ENCODE assay signal across 22 cellular contexts in the genomic region with DNA sequence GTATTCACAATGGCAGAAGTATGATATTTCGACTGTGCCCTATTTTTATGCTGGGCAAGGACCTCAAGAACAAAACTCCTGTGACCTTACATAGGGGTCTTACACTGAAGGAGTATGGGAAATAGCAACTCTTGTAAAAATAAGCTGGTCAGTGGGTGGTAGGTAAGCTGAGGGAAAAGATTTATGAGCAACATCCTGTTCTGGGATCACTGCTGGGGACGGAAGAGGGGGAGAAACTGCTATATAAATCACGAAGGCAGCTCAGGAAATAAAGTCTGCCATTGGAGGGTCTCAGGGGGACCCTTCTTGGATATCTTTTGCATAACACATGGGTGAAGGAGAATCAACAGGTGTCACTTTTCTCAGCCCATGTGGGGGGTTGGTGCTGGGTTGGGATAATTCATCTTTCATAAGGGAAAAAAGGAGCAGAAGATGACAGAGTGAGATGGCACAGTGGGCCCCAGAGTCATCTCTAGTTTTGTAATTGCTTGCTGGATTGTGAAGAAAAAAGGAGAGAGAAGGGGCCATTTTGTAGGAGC. TPM values are rescaled to one million over a fixed set of nuclear protein-coding genes. Genes with fewer than 3 reads are reported as not detected.
DNase-seq lines count a peak whose midpoint lies in the region; ATAC-seq, FAIRE-seq and TF ChIP-seq lines count a peak whose summit lies in the region.
"Had no signal": no experiment of that assay in that cellular context is flagged by ENCODE, and none has a peak within 500 bp of the region (broad histone marks: within the 10 kb centered on the region; RNA-seq: fewer than 3 reads in every experiment).

No MANE protein-coding gene starts in this region.

- POLR2A ChIA-PET in HEK293 (lab: Yijun Ruan, JAX) (no interaction called here), endothelial cell of umbilical vein (lab: Charles Lee) (interaction anchor here (1.0 kb wide), 1 partner anchor 38 kb away, joined by 3 read pairs; no protein-coding TSS in a partner anchor)

- TF ChIP-seq POLR2A in endothelial cell of umbilical vein (IDR thresholded peaks at IDR 0.05; ENCODE audit: low read depth, low read length) (no peak), transverse colon (IDR thresholded peaks at IDR 0.05) (no peak)

- no peak overlapping the region; the same call in 1 of the 2 replicates for H3K27ac ChIP-seq in HEK293 (ENCODE audit: extremely low read depth, low read depth, low read length)
- H3K27ac ChIP-seq in VCaP = peak overlapping the region; percentile 82
- peak overlapping the region; percentile 38 for H3K27ac ChIP-seq in endothelial cell of umbilical vein (ENCODE audit: insufficient read depth, low read depth, low read length)
- H3K27ac ChIP-seq in transverse colon = no peak overlapping the region
- H3K27ac ChIP-seq: Peyer's patch had no signal

- peak; percentile 44 for FAIRE-seq in endothelial cell of umbilical vein (lab: Jason Lieb, UNC)
- FAIRE-seq: GM18507 had no signal

- dilution Hi-C loops in endothelial cell of umbilical vein (cut with MboI; ENCODE audit: extremely low pct_ligation_motif_present, low sequenced_read_pairs) = no loop called here

- CTCF ChIA-PET in HEK293 (lab: Yijun Ruan, JAX) = no interaction called here
- CTCF ChIA-PET in endothelial cell of umbilical vein (lab: Charles Lee) = interaction anchor here (0.6 to 2.0 kb wide), 4 partner anchors 15 to 125 kb away, joined by 3 to 5 read pairs (median 4); a partner anchor contains a TSS

- H3K9me1 ChIP-seq in endothelial cell of umbilical vein (replicated peaks; ENCODE audit: control insufficient read depth, extremely low read depth, insufficient read depth, low read length) = no peaks in the 10 kb centered on the region

- DNase-seq in endothelial cell of umbilical vein (ENCODE audit: low read depth, low spot score) = peak; percentile 58
- no peak for DNase-seq in transverse colon
- no peak for DNase-seq in left colon
- DNase-seq in NCI-H1436 (lab: John Stamatoyannopoulos, UW) = no peak
- DNase-seq: CD4-positive, CD25-positive, alpha-beta regulatory T cell; COR-L47; EL; KG1; NCI-H1436 treated with DMSO at 0.1 percent for 48 hours; NCI-H2029; NCI-H2171 treated with DMSO at 0.1 percent for 48 hours; NCI-H446 treated with DMSO at 0.1 percent for 48 hours; NCI-H69; Peyer's patch; SW 1271 had no signal

- no peak overlapping the region for H3K9ac ChIP-seq in endothelial cell of umbilical vein (replicated peaks; ENCODE audit: extremely low read depth, insufficient read depth, low read length)

- 77 to 100% methylated on average over 1 to 3 of the region's 3 CpGs for WGBS in transverse colon (ENCODE audit: low coverage in 1 of 2), 2 donors

- H3K27me3 ChIP-seq in endothelial cell of umbilical vein (ENCODE audit: control insufficient read depth in 2 of 2, insufficient read depth in 2 of 2, low read length in 2 of 2) = no peaks in the 10 kb centered on the region
- no peaks in the 10 kb centered on the region for H3K27me3 ChIP-seq in transverse colon
- H3K27me3 ChIP-seq: Peyer's patch had no signal

- peak overlapping the region; percentile 51 for H3K4me2 ChIP-seq in endothelial cell of umbilical vein (ENCODE audit: insufficient read depth, low read length)
- H3K4me2 ChIP-seq: GM23338 had no signal

- ATAC-seq in left colon = no peak
- no peak for ATAC-seq in HG03439 (IDR thresholded peaks at IDR 0.05; ENCODE audit: unreplicated experiment)
- ATAC-seq: GM23338, HCT116, Right ventricle myocardium inferior had no signal

- intact Hi-C loops in endothelial cell of umbilical vein (cut with micrococcal nuclease) (no loop called here), transverse colon (cut with DNase I; ENCODE audit: low total_unique reads) (no loop called here), left colon (cut with DNase I, micrococcal nuclease) (no loop called here)

- no peak for TF ChIP-seq EP300 in transverse colon (IDR thresholded peaks at IDR 0.05; ENCODE audit: low read depth)

- H3K36me3 ChIP-seq in HEK293 (ENCODE audit: control insufficient read depth in 2 of 2, insufficient read depth in 1 of 2, low read length in 2 of 2) (no peaks in the 10 kb centered on the region), endothelial cell of umbilical vein (ENCODE audit: control insufficient read depth in 2 of 2, extremely low read depth in 1 of 2, insufficient read depth in 2 of 2, low read length in 2 of 2) (no peaks in the 10 kb centered on the region), transverse colon (no peaks in the 10 kb centered on the region)
- H3K36me3 ChIP-seq: Peyer's patch had no signal

- BruUV-seq in endothelial cell of umbilical vein (replicated peaks; lab: Mats Ljungman, UMichigan) = no TSS peak

- H4K20me1 ChIP-seq in endothelial cell of umbilical vein (replicated peaks; ENCODE audit: control insufficient read depth, extremely low read depth, insufficient read depth, low read length) = no peaks in the 10 kb centered on the region

- H3K4me1 ChIP-seq in HEK293 (ENCODE audit: control insufficient read depth, insufficient read depth, low read length) (peaks cover 8% of the 10 kb centered on the region), endothelial cell of umbilical vein (ENCODE audit: control insufficient read depth, extremely low read depth, insufficient read depth, low read length) (peaks cover 53% of the 10 kb centered on the region), transverse colon (peaks cover 9 to 50% (median 31%) of the 10 kb centered on the region in 4 donors)

- in situ Hi-C loops in transverse colon (cut with MboI; ENCODE audit: low pct_ligation_motif_present in 1 of 4, low pct_unique_long_range_greater_than_20kb in 1 of 4, low sequenced_read_pairs in 3 of 4) = no loop called here

- H3K9me3 ChIP-seq in HEK293 (ENCODE audit: control insufficient read depth, insufficient read depth, low read depth, low read length) = no peaks in the 10 kb centered on the region
- no peaks in the 10 kb centered on the region for H3K9me3 ChIP-seq in endothelial cell of umbilical vein (replicated peaks; ENCODE audit: control insufficient read depth, insufficient read depth, low read length)
- no peaks in the 10 kb centered on the region for H3K9me3 ChIP-seq in transverse colon
- H3K9me3 ChIP-seq: Peyer's patch had no signal

- no peak overlapping the region for H2AFZ ChIP-seq in endothelial cell of umbilical vein (ENCODE audit: low read depth, low read length)
- H2AFZ ChIP-seq: GM23338 had no signal

- TF ChIP-seq CTCF in HEK293 (tag by site-specific recombination; IDR thresholded peaks at IDR 0.05) = no peak
- no peak for TF ChIP-seq CTCF in VCaP (conservative IDR thresholded peaks at IDR 0.05)
- TF ChIP-seq CTCF in endothelial cell of umbilical vein (IDR thresholded peaks at IDR 0.05; ENCODE audit: extremely low read depth in 1 of 2, insufficient read depth in 1 of 2, low read depth in 1 of 2, low read length in 2 of 2) = no peak
- no peak for TF ChIP-seq CTCF in transverse colon (IDR thresholded peaks at IDR 0.05)

- H3K79me2 ChIP-seq in endothelial cell of umbilical vein (ENCODE audit: control insufficient read depth, insufficient read depth, low read length) = peaks cover 39% of the 10 kb centered on the region

- H3K4me3 ChIP-seq in HEK293 (ENCODE audit: low read depth, low read length) (no peak overlapping the region), endothelial cell of umbilical vein (replicated peaks in 1 of 3; ENCODE audit: insufficient read depth in 1 of 3, low read depth in 1 of 3, low read length in 3 of 3) (no peak overlapping the region), transverse colon (no peak overlapping the region)
- H3K4me3 ChIP-seq: GM23338, Peyer's patch had no signal

TF ChIP-seq in HEK293, 187 proteins besides CTCF, POLR2A, EP300 and RAD21 (continues in another document):
- no peak for TF ChIP-seq ZBTB7A (tag by site-specific recombination; IDR thresholded peaks at IDR 0.05; ENCODE audit: low read depth)
- TF ChIP-seq KLF10 (tag by site-specific recombination; IDR thresholded peaks at IDR 0.05) = no peak
- TF ChIP-seq ZNF626 (tag by site-specific recombination; IDR thresholded peaks at IDR 0.05) = no peak

TF ChIP-seq in endothelial cell of umbilical vein, 7 proteins besides CTCF, POLR2A, EP300 and RAD21:
- TF ChIP-seq JUN (IDR thresholded peaks at IDR 0.05; ENCODE audit: borderline replicate concordance, insufficient read depth, insufficient read length, low read depth) = no peak
- TF ChIP-seq POLR2AphosphoS5 (IDR thresholded peaks at IDR 0.05; ENCODE audit: insufficient read depth, low read depth, low read length) = no peak

RNA-seq across cellular contexts. Expression of a gene that starts 33.7 kb away (rescaled TPM):
- total RNA-seq in endothelial cell of umbilical vein (80.7 and 106 TPM in 2 replicates), transverse colon (100 to 1,000 TPM in 1 of 4 donors, 10 to 100 TPM in 3; 77.1 to 151 (median 97.0) TPM), left colon (10 to 100 TPM; 86.2 to 95.2 TPM)
- 18.6 and 26.2 TPM in 2 replicates for polyA plus RNA-seq in endothelial cell of umbilical vein
- polyA plus RNA-seq in endothelial cell of umbilical vein (2011; cell fraction: cytosol; rRNA removed) = 29.9 and 34.0 TPM in 2 replicates
- polyA plus RNA-seq in endothelial cell of umbilical vein (2011; cell fraction: nucleus; rRNA removed) = 74.4 and 112 TPM in 2 replicates
- polyA plus RNA-seq in endothelial cell of umbilical vein (2012) = 31.7 and 34.1 TPM in 2 replicates
- 94.9 and 108 TPM in 2 replicates for polyA minus RNA-seq in endothelial cell of umbilical vein
- polyA minus RNA-seq in endothelial cell of umbilical vein (2011; cell fraction: cytosol; rRNA and poly(A)+ RNA removed) = 24.1 TPM
- polyA minus RNA-seq in endothelial cell of umbilical vein (2011; cell fraction: nucleus; rRNA and poly(A)+ RNA removed) = 154 and 179 TPM in 2 replicates

Comparison
In these comparisons a context has a peak if more than half of its experiments do, and no peak if none do; other contexts are left out.
1. H3K27ac ChIP-seq: peak in VCaP (single experiment) and endothelial cell of umbilical vein (single experiment); none in HEK293 (single experiment) and transverse colon (0 of 4).